28 cellular contexts compared by ENCODE assay signal in the genomic region with DNA sequence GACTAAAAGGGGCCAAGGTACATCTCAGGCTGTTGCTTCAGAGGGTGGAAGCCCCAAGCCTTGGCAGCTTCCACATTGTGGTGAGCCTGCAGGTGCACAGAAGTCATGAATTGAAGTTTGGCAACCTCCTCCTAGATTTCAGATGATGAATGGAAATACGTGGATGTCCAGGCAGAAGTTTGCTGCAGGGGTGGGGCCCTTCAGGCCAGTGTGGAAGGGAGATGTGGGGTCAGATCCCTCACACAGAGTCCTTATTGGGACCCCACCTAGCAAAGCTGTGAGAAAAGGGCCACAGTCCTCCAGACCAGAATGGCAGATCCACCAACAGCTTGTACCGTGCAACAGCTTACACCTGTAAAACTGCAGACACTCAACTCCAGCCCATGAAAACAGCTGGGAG.
"Had no signal": no experiment of that assay in that cellular context is flagged by ENCODE, and none has a peak within 500 bp of the region (broad histone marks: within the 10 kb centered on the region; RNA-seq: fewer than 3 reads in every experiment).

No MANE protein-coding gene starts in this region.

- DNase-seq: colonic mucosa; cortex of kidney; dermis blood vessel endothelial cell; dorsolateral prefrontal cortex; effector CD4-positive, alpha-beta T cell; effector CD8-positive, alpha-beta T cell; effector memory CD4-positive, alpha-beta T cell; effector memory CD8-positive, alpha-beta T cell; endodermal cell; erythroblast; esophagus squamous epithelium; foreskin fibroblast; foreskin keratinocyte; foreskin melanocyte; gastrocnemius medialis; glutamatergic neuron; head of caudate nucleus; heart left ventricle; heart right ventricle had no signal

- H3K4me3 ChIP-seq: colonic mucosa, coronary artery, dorsolateral prefrontal cortex, esophagus muscularis mucosa, esophagus squamous epithelium, gastrocnemius medialis, gastroesophageal sphincter, heart left ventricle, heart right ventricle had no signal

- H3K36me3 ChIP-seq: colonic mucosa, esophagus muscularis mucosa, esophagus squamous epithelium, gastrocnemius medialis, gastroesophageal sphincter, heart left ventricle, heart right ventricle had no signal

- FAIRE-seq: colon, endometrium, endothelial cell of umbilical vein, frontal cortex had no signal

- ATAC-seq: effector memory CD8-positive, alpha-beta T cell; esophagus mucosa; foreskin keratinocyte; gastrocnemius medialis; gastroesophageal sphincter; heart left ventricle; heart right ventricle had no signal

- H3K4me1 ChIP-seq: colonic mucosa, esophagus squamous epithelium, gastrocnemius medialis, gastroesophageal sphincter, heart left ventricle, heart right ventricle had no signal

- H3K27ac ChIP-seq: colonic mucosa, coronary artery, dorsolateral prefrontal cortex, epithelial cell of prostate, esophagus muscularis mucosa, esophagus squamous epithelium, foreskin keratinocyte, gastrocnemius medialis, gastroesophageal sphincter, heart left ventricle, heart right ventricle had no signal

- H3K9me3 ChIP-seq: colonic mucosa, gastrocnemius medialis, gastroesophageal sphincter had no signal

- H3K27me3 ChIP-seq: colonic mucosa, dorsolateral prefrontal cortex, esophagus muscularis mucosa, esophagus squamous epithelium, foreskin keratinocyte, gastrocnemius medialis, gastroesophageal sphincter, heart left ventricle, heart right ventricle had no signal
